In genomic region chr20:38673261-38673660, GRCh38 we compare ENCODE assay signal across 12 cellular contexts. TPM values are rescaled to one million over a fixed set of nuclear protein-coding genes. Genes with fewer than 3 reads are reported as not detected.
A peak's percentile ranks its signal among the peaks of the same experiment; 100 is the strongest.
DNase-seq lines count a peak whose midpoint lies in the region; ATAC-seq and TF ChIP-seq lines count a peak whose summit lies in the region.
"Had no signal": no experiment of that assay in that cellular context is flagged by ENCODE, and none has a peak within 500 bp of the region (broad histone marks: within the 10 kb centered on the region; RNA-seq: fewer than 3 reads in every experiment).

No MANE protein-coding gene starts in this region.

- H4K20me1 ChIP-seq in GM23338 (replicated peaks; ENCODE audit: insufficient read depth): no peaks in the 10 kb centered on the region

- CTCF ChIA-PET in AG04449 (lab: Yijun Ruan, JAX): interaction anchor here (1.0 to 1.6 kb wide), 3 partner anchors 13 to 27 kb away, joined by 3 to 4 read pairs (median 3); no protein-coding TSS in a partner anchor

- H3K9me3 Mint-ChIP-seq in GM23338: no peaks in the 10 kb centered on the region; the same call in 2 of the 3 replicates
- no peaks in the 10 kb centered on the region for H3K9me3 Mint-ChIP-seq in activated naive CD8-positive, alpha-beta T cell treated with anti-CD3 and anti-CD28 coated beads, Interleukin-2, amount 50 U/mL, for 24 hours
- H3K9me3 Mint-ChIP-seq in memory B cell: no peaks in the 10 kb centered on the region

- peaks cover 52% of the 10 kb centered on the region for H3K27me3 ChIP-seq in GM23338 (ENCODE audit: insufficient read depth)

- H3K27me3 Mint-ChIP-seq in GM23338 (ENCODE audit: insufficient read depth, low read depth, poor library complexity): peaks cover 30% of the 10 kb centered on the region
- peaks cover 53% of the 10 kb centered on the region for H3K27me3 Mint-ChIP-seq in activated naive CD8-positive, alpha-beta T cell treated with anti-CD3 and anti-CD28 coated beads, Interleukin-2, amount 50 U/mL, for 24 hours
- peaks cover 35% of the 10 kb centered on the region for H3K27me3 Mint-ChIP-seq in memory B cell

- ATAC-seq in GM23338: no peak
- ATAC-seq in activated naive CD8-positive, alpha-beta T cell treated with anti-CD3 and anti-CD28 coated beads, Interleukin-2, amount 50 U/mL, for 24 hours: no peak
- ATAC-seq in memory B cell (ENCODE audit: low read depth): no peak
- no peak for ATAC-seq in GM19351 (IDR thresholded peaks at IDR 0.05; ENCODE audit: unreplicated experiment)

- no peak overlapping the region; the same call in 1 of the 2 replicates for H2AFZ ChIP-seq in GM23338

- peaks cover 30% of the 10 kb centered on the region for H3K4me1 Mint-ChIP-seq in GM23338
- peaks cover 8% of the 10 kb centered on the region for H3K4me1 Mint-ChIP-seq in activated naive CD8-positive, alpha-beta T cell treated with anti-CD3 and anti-CD28 coated beads, Interleukin-2, amount 50 U/mL, for 24 hours
- peaks cover 5% of the 10 kb centered on the region for H3K4me1 Mint-ChIP-seq in memory B cell

- TF ChIP-seq CTCF in AG04449 (IDR thresholded peaks at IDR 0.05; ENCODE audit: insufficient read depth, low read length, missing control alignments): no peak
- TF ChIP-seq CTCF in GM23338 (conservative IDR thresholded peaks at IDR 0.05; ENCODE audit: low read depth in 2 of 2): no peak
- no peak for TF ChIP-seq CTCF in GM20000 (IDR thresholded peaks at IDR 0.05; ENCODE audit: extremely low read depth, missing control alignments)

- H3K36me3 ChIP-seq in GM23338 (ENCODE audit: insufficient read depth): no peaks in the 10 kb centered on the region
- H3K36me3 ChIP-seq: heart left ventricle, upper lobe of right lung had no signal

- H3K27ac ChIP-seq in GM23338 (ENCODE audit: low read depth): no peak overlapping the region
- H3K27ac ChIP-seq: heart left ventricle, upper lobe of right lung had no signal

- H3F3A ChIP-seq in GM23338 (replicated peaks; ENCODE audit: low read depth): peaks cover 11% of the 10 kb centered on the region; the same call in 1 of the 2 replicates

- H3K36me3 Mint-ChIP-seq in GM23338 (ENCODE audit: low read depth): no peaks in the 10 kb centered on the region; the same call in 2 of the 3 replicates
- no peaks in the 10 kb centered on the region for H3K36me3 Mint-ChIP-seq in activated naive CD8-positive, alpha-beta T cell treated with anti-CD3 and anti-CD28 coated beads, Interleukin-2, amount 50 U/mL, for 24 hours (ENCODE audit: low read depth)
- peaks cover 2% of the 10 kb centered on the region for H3K36me3 Mint-ChIP-seq in memory B cell

- peak overlapping the region; percentile 82 for H3K4me2 ChIP-seq in GM23338

- peaks cover 27% of the 10 kb centered on the region for H3K4me1 ChIP-seq in GM23338 (ENCODE audit: insufficient read depth)

- H3K4me3 Mint-ChIP-seq in GM23338 (peak overlapping the region; percentile 84), memory B cell (peak overlapping the region; percentile 85)
- H3K4me3 Mint-ChIP-seq in activated naive CD8-positive, alpha-beta T cell treated with anti-CD3 and anti-CD28 coated beads, Interleukin-2, amount 50 U/mL, for 24 hours: peak overlapping the region; percentile 69

- DNase-seq in AG04449 (ENCODE audit: low read depth, low spot score): no peak
- DNase-seq in GM23338 (ENCODE audit: low spot score): peak; percentile 26
- DNase-seq in activated naive CD8-positive, alpha-beta T cell treated with anti-CD3 and anti-CD28 coated beads, Interleukin-2, amount 50 U/mL, for 24 hours: no peak
- no peak for DNase-seq in memory B cell (ENCODE audit: low spot score in 2 of 2)
- DNase-seq in NCI-H1105 (lab: John Stamatoyannopoulos, UW): no peak
- no peak for DNase-seq in GM20000 (ENCODE audit: low spot score)
- DNase-seq in NCI-H345 (lab: John Stamatoyannopoulos, UW): no peak
- DNase-seq: heart left ventricle; NCI-H1048; stimulated activated CD4-positive, alpha-beta T cell treated with anti-CD3 and anti-CD28 coated beads, Interleukin-2, amount 100 ng/mL, for 48 hours; upper lobe of right lung had no signal

- H3K27ac Mint-ChIP-seq in GM23338 (no peak overlapping the region), memory B cell (no peak overlapping the region)
- H3K27ac Mint-ChIP-seq in activated naive CD8-positive, alpha-beta T cell treated with anti-CD3 and anti-CD28 coated beads, Interleukin-2, amount 50 U/mL, for 24 hours: peak overlapping the region; percentile 22

- no peaks in the 10 kb centered on the region for H3K9me2 ChIP-seq in GM23338 (ENCODE audit: insufficient read depth)

- H3K79me2 ChIP-seq in GM23338 (replicated peaks; ENCODE audit: insufficient read depth): no peaks in the 10 kb centered on the region

- peak overlapping the region; percentile 66 for H3K4me3 ChIP-seq in AG04449 (ENCODE audit: low read depth, low read length)
- H3K4me3 ChIP-seq in GM23338: peak overlapping the region; percentile 88

- POLR2A ChIA-PET in AG04449 (lab: Yijun Ruan, JAX): no interaction called here

TF ChIP-seq in GM23338, 12 proteins besides CTCF, POLR2A, EP300 and RAD21 (continues in another document):
- TF ChIP-seq ZNF114 (CRISPR knock-in tag; IDR thresholded peaks at IDR 0.05): no peak
- TF ChIP-seq JUNB (IDR thresholded peaks at IDR 0.05; ENCODE audit: unreplicated experiment): no peak
- TF ChIP-seq STAT1 (IDR thresholded peaks at IDR 0.05; ENCODE audit: unreplicated experiment): no peak
- no peak for TF ChIP-seq NANOG (IDR thresholded peaks at IDR 0.05; ENCODE audit: borderline replicate concordance)
- no peak for TF ChIP-seq EZH2phosphoT487 (IDR thresholded peaks at IDR 0.05; ENCODE audit: unreplicated experiment)
- TF ChIP-seq, protein P1, sequence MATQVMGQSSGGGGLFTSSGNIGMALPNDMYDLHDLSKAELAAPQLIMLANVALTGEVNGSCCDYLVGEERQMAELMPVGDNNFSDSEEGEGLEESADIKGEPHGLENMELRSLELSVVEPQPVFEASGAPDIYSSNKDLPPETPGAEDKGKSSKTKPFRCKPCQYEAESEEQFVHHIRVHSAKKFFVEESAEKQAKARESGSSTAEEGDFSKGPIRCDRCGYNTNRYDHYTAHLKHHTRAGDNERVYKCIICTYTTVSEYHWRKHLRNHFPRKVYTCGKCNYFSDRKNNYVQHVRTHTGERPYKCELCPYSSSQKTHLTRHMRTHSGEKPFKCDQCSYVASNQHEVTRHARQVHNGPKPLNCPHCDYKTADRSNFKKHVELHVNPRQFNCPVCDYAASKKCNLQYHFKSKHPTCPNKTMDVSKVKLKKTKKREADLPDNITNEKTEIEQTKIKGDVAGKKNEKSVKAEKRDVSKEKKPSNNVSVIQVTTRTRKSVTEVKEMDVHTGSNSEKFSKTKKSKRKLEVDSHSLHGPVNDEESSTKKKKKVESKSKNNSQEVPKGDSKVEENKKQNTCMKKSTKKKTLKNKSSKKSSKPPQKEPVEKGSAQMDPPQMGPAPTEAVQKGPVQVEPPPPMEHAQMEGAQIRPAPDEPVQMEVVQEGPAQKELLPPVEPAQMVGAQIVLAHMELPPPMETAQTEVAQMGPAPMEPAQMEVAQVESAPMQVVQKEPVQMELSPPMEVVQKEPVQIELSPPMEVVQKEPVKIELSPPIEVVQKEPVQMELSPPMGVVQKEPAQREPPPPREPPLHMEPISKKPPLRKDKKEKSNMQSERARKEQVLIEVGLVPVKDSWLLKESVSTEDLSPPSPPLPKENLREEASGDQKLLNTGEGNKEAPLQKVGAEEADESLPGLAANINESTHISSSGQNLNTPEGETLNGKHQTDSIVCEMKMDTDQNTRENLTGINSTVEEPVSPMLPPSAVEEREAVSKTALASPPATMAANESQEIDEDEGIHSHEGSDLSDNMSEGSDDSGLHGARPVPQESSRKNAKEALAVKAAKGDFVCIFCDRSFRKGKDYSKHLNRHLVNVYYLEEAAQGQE (IDR thresholded peaks at IDR 0.05; ENCODE audit: unreplicated experiment): no peak
- TF ChIP-seq CREB1 (CRISPR knock-in tag; IDR thresholded peaks at IDR 0.05; ENCODE audit: low read depth): no peak
- no peak for TF ChIP-seq POLR2AphosphoS5 (IDR thresholded peaks at IDR 0.05; ENCODE audit: low read depth)
- TF ChIP-seq ZNF331 (CRISPR knock-in tag; IDR thresholded peaks at IDR 0.05; ENCODE audit: low read depth): no peak

RNA-seq across cellular contexts. Expression of gene SLC32A1, which starts 51.0 kb away (rescaled TPM):
- total RNA-seq in GM23338 (2014; rRNA removed; shearing (Covaris generic)): 0.08 and 0.87 TPM in 2 replicates
- 0.09 TPM in 1 of 2 replicates, not detected in the other for polyA plus RNA-seq in GM23338 (2016; fragmentation: Nextera tagmentation; extraction: Ambion mirVana)
- total RNA-seq: heart left ventricle, upper lobe of right lung had no signal
- polyA plus RNA-seq: heart left ventricle had no signal
